In genomic region chr1:204134103-204134502, GRCh38 we compare ENCODE assay signal across 16 cellular contexts. TPM values are rescaled to one million over a fixed set of nuclear protein-coding genes. Genes with fewer than 3 reads are reported as not detected.
DNase-seq lines count a peak whose midpoint lies in the region; ATAC-seq and TF ChIP-seq lines count a peak whose summit lies in the region.
"Had no signal": no experiment of that assay in that cellular context is flagged by ENCODE, and none has a peak within 500 bp of the region (broad histone marks: within the 10 kb centered on the region; RNA-seq: fewer than 3 reads in every experiment).

No MANE protein-coding gene starts in this region.

- no TSS peak for BruUV-seq in OCI-LY7 (replicated peaks; lab: Mats Ljungman, UMichigan)

- peaks cover 5% of the 10 kb centered on the region for H3K4me1 Mint-ChIP-seq in memory B cell
- peaks cover 9 to 15% of the 10 kb centered on the region in 2 donors for H3K4me1 Mint-ChIP-seq in stimulated activated naive B cell treated with anti-CD40 and anti-IgM and Interleukin-4, amounts not matched to agents 10 μg/mL and 1 μg/mL and 100 μg/mL, for 72 hours

- H2AFZ ChIP-seq in OCI-LY7 (ENCODE audit: low read length): no peak overlapping the region

- intact Hi-C loops in OCI-LY7 (cut with micrococcal nuclease; ENCODE audit: unreplicated experiment): no loop called here

- H3K4me3 ChIP-seq in BLaER1 treated with 17β-estradiol and CSF1 and Interleukin-3, amounts not matched to agents 10 nM and 100 nM: no peak overlapping the region
- no peak overlapping the region for H3K4me3 ChIP-seq in OCI-LY7 (ENCODE audit: low read depth, low read length, poor library complexity, severe bottlenecking)

- no peak overlapping the region for H3K9ac ChIP-seq in BLaER1 treated with 17β-estradiol and CSF1 and Interleukin-3, amounts not matched to agents 10 nM and 100 nM

- CTCF ChIA-PET in HEK293T (lab: Yijun Ruan, JAX) (no interaction called here), OCI-LY7 (lab: Charles Lee; ENCODE audit: unreplicated experiment) (no interaction called here)

- peaks cover 5 to 15% (median 10%) of the 10 kb centered on the region in 10 experiments; a peak in 17 of 20 replicates for H3K4me1 ChIP-seq in BLaER1 treated with 17β-estradiol and CSF1 and Interleukin-3, amounts not matched to agents 10 nM and 100 nM
- H3K4me1 ChIP-seq in OCI-LY7 (ENCODE audit: insufficient read depth, low read length, poor library complexity, severe bottlenecking): no peaks in the 10 kb centered on the region

- no peak for TF ChIP-seq CTCF in OCI-LY7 (conservative IDR thresholded peaks at IDR 0.05; ENCODE audit: low read length)

- H3K9me2 ChIP-seq in OCI-LY7 (ENCODE audit: insufficient read depth, low read length): no peaks in the 10 kb centered on the region

- ATAC-seq in memory B cell (ENCODE audit: low read depth): peak; percentile 75
- peak; percentile 77 to 95 for ATAC-seq in stimulated activated naive B cell treated with anti-CD40 and anti-IgM and Interleukin-4, amounts not matched to agents 10 μg/mL and 1 μg/mL and 100 μg/mL, for 72 hours (replicated peaks)
- ATAC-seq: CD8-positive, alpha-beta T cell had no signal

- H3K79me2 ChIP-seq in OCI-LY7 (ENCODE audit: insufficient read depth, low read depth, low read length): no peaks in the 10 kb centered on the region

- H3K36me3 ChIP-seq in BLaER1 treated with 17β-estradiol and CSF1 and Interleukin-3, amounts not matched to agents 10 nM and 100 nM: peaks cover 0 to 14% (median 0%) of the 10 kb centered on the region in 11 experiments; a peak in 6 of 22 replicates
- no peaks in the 10 kb centered on the region for H3K36me3 ChIP-seq in OCI-LY7 (ENCODE audit: insufficient read depth, low read length)

- H3K27me3 ChIP-seq in BLaER1 treated with 17β-estradiol and CSF1 and Interleukin-3, amounts not matched to agents 10 nM and 100 nM: no peaks in the 10 kb centered on the region

- no peaks in the 10 kb centered on the region for H3K9me3 ChIP-seq in BLaER1 treated with 17β-estradiol and CSF1 and Interleukin-3, amounts not matched to agents 10 nM and 100 nM (replicated peaks in 1 of 11)
- H3K9me3 ChIP-seq in OCI-LY7 (ENCODE audit: low read length): no peaks in the 10 kb centered on the region

- H3K27ac Mint-ChIP-seq in memory B cell: no peak overlapping the region
- H3K27ac Mint-ChIP-seq in stimulated activated naive B cell treated with anti-CD40 and anti-IgM and Interleukin-4, amounts not matched to agents 10 μg/mL and 1 μg/mL and 100 μg/mL, for 72 hours: peak overlapping the region; percentile 25
- H3K27ac Mint-ChIP-seq: B cell; CD8-positive, alpha-beta T cell had no signal

- H3K36me3 Mint-ChIP-seq in memory B cell: no peaks in the 10 kb centered on the region
- no peaks in the 10 kb centered on the region for H3K36me3 Mint-ChIP-seq in stimulated activated naive B cell treated with anti-CD40 and anti-IgM and Interleukin-4, amounts not matched to agents 10 μg/mL and 1 μg/mL and 100 μg/mL, for 72 hours
- H3K36me3 Mint-ChIP-seq: CD14-positive monocyte had no signal

- peak overlapping the region in 10 of 11 experiments; percentile 25 to 65 (median 50); a peak in 19 of 22 replicates for H3K4me2 ChIP-seq in BLaER1 treated with 17β-estradiol and CSF1 and Interleukin-3, amounts not matched to agents 10 nM and 100 nM
- no peak overlapping the region for H3K4me2 ChIP-seq in OCI-LY7 (ENCODE audit: low read length)

- no peak overlapping the region for H3K4me3 Mint-ChIP-seq in memory B cell
- no peak overlapping the region for H3K4me3 Mint-ChIP-seq in stimulated activated naive B cell treated with anti-CD40 and anti-IgM and Interleukin-4, amounts not matched to agents 10 μg/mL and 1 μg/mL and 100 μg/mL, for 72 hours
- H3K4me3 Mint-ChIP-seq: B cell; CD14-positive monocyte; CD8-positive, alpha-beta T cell had no signal

- no peaks in the 10 kb centered on the region for H3K9me3 Mint-ChIP-seq in memory B cell
- H3K9me3 Mint-ChIP-seq in stimulated activated naive B cell treated with anti-CD40 and anti-IgM and Interleukin-4, amounts not matched to agents 10 μg/mL and 1 μg/mL and 100 μg/mL, for 72 hours: no peaks in the 10 kb centered on the region
- H3K9me3 Mint-ChIP-seq: CD14-positive monocyte; CD8-positive, alpha-beta T cell had no signal

- H3K27ac ChIP-seq in BLaER1 treated with 17β-estradiol and CSF1 and Interleukin-3, amounts not matched to agents 10 nM and 100 nM: no peak overlapping the region
- H3K27ac ChIP-seq in OCI-LY7 (ENCODE audit: low read depth, low read length, poor library complexity, severe bottlenecking): no peak overlapping the region

- POLR2A ChIA-PET in HEK293T (lab: Yijun Ruan, JAX): no interaction called here
- POLR2A ChIA-PET in OCI-LY7 (lab: Charles Lee): no interaction called here

- no peaks in the 10 kb centered on the region for H4K20me1 ChIP-seq in BLaER1 treated with 17β-estradiol and CSF1 and Interleukin-3, amounts not matched to agents 10 nM and 100 nM
- no peaks in the 10 kb centered on the region for H4K20me1 ChIP-seq in OCI-LY7 (ENCODE audit: insufficient read depth, low read length)

- DNase-seq in RPMI7951 (ENCODE audit: low read depth) (peak; percentile 16), memory B cell (ENCODE audit: low spot score in 2 of 2) (no peak), HEK293T (ENCODE audit: extremely low spot score) (no peak), NCI-H1092 (lab: John Stamatoyannopoulos, UW) (no peak), OCI-LY7 (ENCODE audit: low spot score) (no peak)
- DNase-seq in stimulated activated naive B cell treated with anti-CD40 and anti-IgM and Interleukin-4, amounts not matched to agents 10 μg/mL and 1 μg/mL and 100 μg/mL, for 72 hours: peak; percentile 51
- DNase-seq: CD8-positive, alpha-beta T cell; COR-L47; DMS153; DMS79 treated with DMSO at 0.1 percent for 48 hours; EL; HCEC 1CT had no signal

- peaks cover 10% of the 10 kb centered on the region for H3K27me3 Mint-ChIP-seq in memory B cell
- H3K27me3 Mint-ChIP-seq in stimulated activated naive B cell treated with anti-CD40 and anti-IgM and Interleukin-4, amounts not matched to agents 10 μg/mL and 1 μg/mL and 100 μg/mL, for 72 hours: peaks cover 19 to 36% of the 10 kb centered on the region in 2 donors

TF ChIP-seq in HEK293T, 16 proteins besides CTCF, POLR2A, EP300 and RAD21:
- TF ChIP-seq, protein P1, sequence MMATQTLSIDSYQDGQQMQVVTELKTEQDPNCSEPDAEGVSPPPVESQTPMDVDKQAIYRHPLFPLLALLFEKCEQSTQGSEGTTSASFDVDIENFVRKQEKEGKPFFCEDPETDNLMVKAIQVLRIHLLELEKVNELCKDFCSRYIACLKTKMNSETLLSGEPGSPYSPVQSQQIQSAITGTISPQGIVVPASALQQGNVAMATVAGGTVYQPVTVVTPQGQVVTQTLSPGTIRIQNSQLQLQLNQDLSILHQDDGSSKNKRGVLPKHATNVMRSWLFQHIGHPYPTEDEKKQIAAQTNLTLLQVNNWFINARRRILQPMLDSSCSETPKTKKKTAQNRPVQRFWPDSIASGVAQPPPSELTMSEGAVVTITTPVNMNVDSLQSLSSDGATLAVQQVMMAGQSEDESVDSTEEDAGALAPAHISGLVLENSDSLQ (IDR thresholded peaks at IDR 0.05): no peak
- TF ChIP-seq ARNT (IDR thresholded peaks at IDR 0.05) (no peak), LEF1 (IDR thresholded peaks at IDR 0.05; ENCODE audit: borderline replicate concordance) (no peak), L3MBTL2 (conservative IDR thresholded peaks at IDR 0.05) (no peak), SP1 (IDR thresholded peaks at IDR 0.05) (no peak), ELF4 (IDR thresholded peaks at IDR 0.05) (no peak), FOXK2 (IDR thresholded peaks at IDR 0.05) (no peak), SUZ12 (IDR thresholded peaks at IDR 0.05) (no peak), BHLHE40 (IDR thresholded peaks at IDR 0.05; ENCODE audit: borderline replicate concordance) (no peak)

RNA-seq across cellular contexts. Expression of gene ETNK2, which starts 17.7 kb away (rescaled TPM):
- total RNA-seq in RPMI7951 (2014; rRNA removed; shearing (Covaris generic)): 10.4 and 12.4 TPM in 2 replicates
- total RNA-seq in OCI-LY7 (2014; rRNA removed; shearing (Covaris generic)): not detected in 2 replicates
- total RNA-seq in OCI-LY7 (2022): 1.9 and 2.4 TPM in 2 replicates

RNA-seq across cellular contexts. Expression of gene REN, which starts 32.0 kb away (rescaled TPM):
- total RNA-seq in RPMI7951 (2014; rRNA removed; shearing (Covaris generic)): 0.29 and 0.72 TPM in 2 replicates
- total RNA-seq in OCI-LY7 (2014; rRNA removed; shearing (Covaris generic)): not detected in 2 replicates
- not detected in 2 replicates for total RNA-seq in OCI-LY7 (2022)
- total RNA-seq: B cell; CD8-positive, alpha-beta T cell; H4 had no signal

Comparison
In these comparisons a context has a peak if more than half of its experiments do, and no peak if none do; other contexts are left out.
1. DNase-seq: peak in RPMI7951 (single experiment) and stimulated activated naive B cell treated with anti-CD40 and anti-IgM and Interleukin-4, amounts not matched to agents 10 μg/mL and 1 μg/mL and 100 μg/mL, for 72 hours (single experiment); none in memory B cell (0 of 2), HEK293T (single experiment), NCI-H1092 (single experiment) and OCI-LY7 (single experiment).